17 cellular contexts compared by ENCODE assay signal in the genomic region with DNA sequence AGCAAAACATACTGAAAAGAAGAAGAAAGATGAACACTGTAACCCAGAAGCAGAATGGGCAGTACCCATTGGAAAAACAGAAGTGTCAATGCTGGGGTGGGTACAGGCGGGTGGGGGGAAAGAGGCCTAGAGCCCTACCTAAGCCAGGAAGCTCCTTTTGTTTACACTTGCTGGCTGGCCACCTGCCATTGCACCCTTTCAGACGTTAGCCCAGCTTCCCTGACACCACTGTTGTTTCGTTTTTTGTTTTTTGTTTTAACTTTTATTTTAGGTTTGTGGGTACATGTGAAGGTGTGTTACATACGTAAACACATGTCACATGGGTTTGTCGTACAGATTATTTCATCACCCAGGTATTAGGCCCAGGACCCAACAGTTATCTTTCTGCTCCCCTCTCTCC. TPM values are rescaled to one million over a fixed set of nuclear protein-coding genes. Genes with fewer than 3 reads are reported as not detected.
DNase-seq lines count a peak whose midpoint lies in the region; ATAC-seq and TF ChIP-seq lines count a peak whose summit lies in the region.
"Had no signal": no experiment of that assay in that cellular context is flagged by ENCODE, and none has a peak within 500 bp of the region (broad histone marks: within the 10 kb centered on the region; RNA-seq: fewer than 3 reads in every experiment).

No MANE protein-coding gene starts in this region.

- H3K36me3 ChIP-seq in endodermal cell (ENCODE audit: control insufficient read depth, insufficient read depth, low read length) (no peaks in the 10 kb centered on the region), transverse colon (no peaks in the 10 kb centered on the region)
- H3K36me3 ChIP-seq: breast epithelium, prostate gland had no signal

- no peaks in the 10 kb centered on the region for H3K36me3 Mint-ChIP-seq in activated naive CD4-positive, alpha-beta T cell treated with anti-CD3 and anti-CD28 coated beads, Interleukin-2, amount 10 ng/mL, durations not matched to agents 7 days and 5 days
- H3K36me3 Mint-ChIP-seq in activated naive CD4-positive, alpha-beta T cell treated with anti-CD3 and anti-CD28 coated beads, Interleukin-2, amount 50 U/mL, for 72 hours: no peaks in the 10 kb centered on the region
- no peaks in the 10 kb centered on the region for H3K36me3 Mint-ChIP-seq in endodermal cell (ENCODE audit: low read depth)

- H3K9ac ChIP-seq in endodermal cell (ENCODE audit: extremely low read depth, low read length, poor library complexity, severe bottlenecking): no peak overlapping the region

- peaks cover 39% of the 10 kb centered on the region for H3K4me1 ChIP-seq in endodermal cell (ENCODE audit: control insufficient read depth, insufficient read depth, low read length)
- H3K4me1 ChIP-seq in transverse colon: peaks cover 0 to 25% (median 3%) of the 10 kb centered on the region in 4 donors
- H3K4me1 ChIP-seq: breast epithelium, prostate gland had no signal

- H3K4me1 Mint-ChIP-seq in activated naive CD4-positive, alpha-beta T cell treated with anti-CD3 and anti-CD28 coated beads, Interleukin-2, amount 10 ng/mL, durations not matched to agents 7 days and 5 days: peaks cover 33% of the 10 kb centered on the region
- peaks cover 48% of the 10 kb centered on the region for H3K4me1 Mint-ChIP-seq in endodermal cell

- WGBS in endodermal cell (ENCODE audit: insufficient coverage in 1 of 2, insufficient read length in 1 of 2), 2 experiments: 66 to 92% methylated on average over 3 to 5 of the region's 5 CpGs
- WGBS in transverse colon (ENCODE audit: low coverage in 1 of 2), 2 donors: 49 to 50% methylated on average over 5 of the region's 5 CpGs

- peaks cover under 1% of the 10 kb centered on the region for H3K9me3 Mint-ChIP-seq in activated naive CD4-positive, alpha-beta T cell treated with anti-CD3 and anti-CD28 coated beads, Interleukin-2, amount 10 ng/mL, durations not matched to agents 7 days and 5 days
- H3K9me3 Mint-ChIP-seq in activated naive CD4-positive, alpha-beta T cell treated with anti-CD3 and anti-CD28 coated beads, Interleukin-2, amount 50 U/mL, for 72 hours: no peaks in the 10 kb centered on the region
- H3K9me3 Mint-ChIP-seq in endodermal cell: peaks cover 5% of the 10 kb centered on the region

- ATAC-seq in activated naive CD4-positive, alpha-beta T cell treated with anti-CD3 and anti-CD28 coated beads, Interleukin-2, amount 50 U/mL, for 72 hours: no peak
- ATAC-seq in HG02840 (IDR thresholded peaks at IDR 0.05; ENCODE audit: low FRiP score, unreplicated experiment): no peak
- ATAC-seq: activated CD4-positive, CD25-positive, alpha-beta regulatory T cell treated with anti-CD3 and anti-CD28 coated beads, Interleukin-2, amount 50 U/mL, for 24 hours; K562; stimulated activated naive CD8-positive, alpha-beta T cell treated with anti-CD3 and anti-CD28 coated beads, Interleukin-15, Interleukin-2, amounts not matched to agents 100 U/mL and 50 U/mL, for 24 hours had no signal

- intact Hi-C loops in transverse colon (cut with DNase I; ENCODE audit: low total_unique reads): no loop called here

- H3K27me3 ChIP-seq in endodermal cell (ENCODE audit: control insufficient read depth, insufficient read depth, low read length, poor library complexity, severe bottlenecking): peaks cover 7% of the 10 kb centered on the region
- H3K27me3 ChIP-seq in transverse colon: no peaks in the 10 kb centered on the region
- H3K27me3 ChIP-seq: breast epithelium, dorsolateral prefrontal cortex had no signal

- no peak overlapping the region for H3K4me3 Mint-ChIP-seq in activated naive CD4-positive, alpha-beta T cell treated with anti-CD3 and anti-CD28 coated beads, Interleukin-2, amount 10 ng/mL, durations not matched to agents 7 days and 5 days
- H3K4me3 Mint-ChIP-seq in endodermal cell: peak overlapping the region; percentile 39

- peak overlapping the region; percentile 69 for H3K27ac Mint-ChIP-seq in activated naive CD4-positive, alpha-beta T cell treated with anti-CD3 and anti-CD28 coated beads, Interleukin-2, amount 10 ng/mL, durations not matched to agents 7 days and 5 days
- no peak overlapping the region for H3K27ac Mint-ChIP-seq in activated naive CD4-positive, alpha-beta T cell treated with anti-CD3 and anti-CD28 coated beads, Interleukin-2, amount 50 U/mL, for 72 hours
- peak overlapping the region; percentile 45 for H3K27ac Mint-ChIP-seq in endodermal cell

- TF ChIP-seq CTCF in endodermal cell (conservative IDR thresholded peaks at IDR 0.05) (no peak), transverse colon (IDR thresholded peaks at IDR 0.05) (no peak)

- peaks cover 12% of the 10 kb centered on the region for H3K9me3 ChIP-seq in endodermal cell (ENCODE audit: control insufficient read depth, low read length)
- H3K9me3 ChIP-seq in transverse colon: no peaks in the 10 kb centered on the region
- H3K9me3 ChIP-seq: breast epithelium, prostate gland had no signal

- no peak overlapping the region for H3K27ac ChIP-seq in endodermal cell (ENCODE audit: low read depth, low read length)
- peak overlapping the region in 1 of 4 donors; percentile 2 for H3K27ac ChIP-seq in transverse colon
- H3K27ac ChIP-seq: dorsolateral prefrontal cortex, prostate gland had no signal

- in situ Hi-C loops in transverse colon (cut with MboI; ENCODE audit: low pct_ligation_motif_present in 1 of 4, low pct_unique_long_range_greater_than_20kb in 1 of 4, low sequenced_read_pairs in 3 of 4): no loop called here

- H3K27me3 Mint-ChIP-seq in activated naive CD4-positive, alpha-beta T cell treated with anti-CD3 and anti-CD28 coated beads, Interleukin-2, amount 10 ng/mL, durations not matched to agents 7 days and 5 days: peaks cover 5% of the 10 kb centered on the region
- peaks cover 38% of the 10 kb centered on the region for H3K27me3 Mint-ChIP-seq in endodermal cell (ENCODE audit: insufficient read depth)

- TF ChIP-seq EP300 in transverse colon (IDR thresholded peaks at IDR 0.05; ENCODE audit: low read depth): no peak

- CTCF ChIA-PET in activated naive CD4-positive, alpha-beta T cell treated with anti-CD3 and anti-CD28 coated beads, Interleukin-2, amount 10 ng/mL, durations not matched to agents 7 days and 5 days (lab: Charles Lee): interaction anchor here (0.9 kb wide), 1 partner anchor 9 kb away, joined by 3 read pairs; no protein-coding TSS in a partner anchor

- no peak for DNase-seq in activated naive CD4-positive, alpha-beta T cell treated with anti-CD3 and anti-CD28 coated beads, Interleukin-2, amount 10 ng/mL, durations not matched to agents 7 days and 5 days
- no peak for DNase-seq in activated naive CD4-positive, alpha-beta T cell treated with anti-CD3 and anti-CD28 coated beads, Interleukin-2, amount 50 U/mL, for 72 hours (ENCODE audit: low spot score in 2 of 2)
- peak; percentile 32 for DNase-seq in NCI-H2081 treated with DMSO at 0.1 percent for 48 hours (lab: John Stamatoyannopoulos, UW)
- DNase-seq in endodermal cell: no peak
- peak; percentile 37 for DNase-seq in transverse colon
- DNase-seq in CD1c-positive myeloid dendritic cell (ENCODE audit: extremely low spot score): no peak
- no peak for DNase-seq in activated T-cell treated with anti-CD3 and anti-CD28 coated beads for 4 hours
- DNase-seq: activated naive CD4-positive, alpha-beta T cell treated with anti-CD3 and anti-CD28 coated beads, Interleukin-2, amount 50 U/mL, for 16 hours; dorsolateral prefrontal cortex; hypothalamus; stimulated activated naive CD8-positive, alpha-beta T cell treated with anti-CD3 and anti-CD28 coated beads, Interleukin-15, Interleukin-2, amounts not matched to agents 100 U/mL and 50 U/mL, for 24 hours; T-helper 2 cell had no signal

- H3K4me3 ChIP-seq in endodermal cell (ENCODE audit: low read length): peak overlapping the region; percentile 52
- H3K4me3 ChIP-seq in transverse colon: no peak overlapping the region
- H3K4me3 ChIP-seq: breast epithelium, dorsolateral prefrontal cortex, K562, prostate gland had no signal

- no peak for TF ChIP-seq POLR2A in transverse colon (IDR thresholded peaks at IDR 0.05)

RNA-seq across cellular contexts. Expression of a gene that starts 55.4 kb away (rescaled TPM):
- 1 to 10 TPM; 3.6 to 5.7 TPM for total RNA-seq in activated naive CD4-positive, alpha-beta T cell treated with anti-CD3 and anti-CD28 coated beads, Interleukin-2, amount 50 U/mL, for 72 hours
- total RNA-seq in endodermal cell (10 to 100 TPM; 17.5 to 21.9 TPM), transverse colon (100 to 1,000 TPM; 109 to 243 (median 114) TPM)
- 19.0 TPM for polyA plus RNA-seq in endodermal cell (2013, experiment 1 of 2)
- 20.8 TPM for polyA plus RNA-seq in endodermal cell (2013, experiment 2 of 2)

Comparison
In these comparisons a context has a peak if more than half of its experiments do, and no peak if none do; other contexts are left out.
1. H3K27ac Mint-ChIP-seq: peak in activated naive CD4-positive, alpha-beta T cell treated with anti-CD3 and anti-CD28 coated beads, Interleukin-2, amount 10 ng/mL, durations not matched to agents 7 days and 5 days (single experiment) and endodermal cell (single experiment); none in activated naive CD4-positive, alpha-beta T cell treated with anti-CD3 and anti-CD28 coated beads, Interleukin-2, amount 50 U/mL, for 72 hours (0 of 2).
2. DNase-seq: peak in NCI-H2081 treated with DMSO at 0.1 percent for 48 hours (single experiment) and transverse colon (single experiment); none in activated naive CD4-positive, alpha-beta T cell treated with anti-CD3 and anti-CD28 coated beads, Interleukin-2, amount 10 ng/mL, durations not matched to agents 7 days and 5 days (single experiment), activated naive CD4-positive, alpha-beta T cell treated with anti-CD3 and anti-CD28 coated beads, Interleukin-2, amount 50 U/mL, for 72 hours (0 of 2), endodermal cell (single experiment), CD1c-positive myeloid dendritic cell (single experiment) and activated T-cell treated with anti-CD3 and anti-CD28 coated beads for 4 hours (single experiment).
3. RNA of a gene that starts 55.4 kb away (total RNA-seq): 109 to 243 TPM in transverse colon; 17.5 to 21.9 TPM in endodermal cell and 3.6 to 5.7 TPM in activated naive CD4-positive, alpha-beta T cell treated with anti-CD3 and anti-CD28 coated beads, Interleukin-2, amount 50 U/mL, for 72 hours; every median in the first group is over 4 times any median in the second.